Comparison of ENCODE assay signal across 28 cellular contexts in the genomic region with DNA sequence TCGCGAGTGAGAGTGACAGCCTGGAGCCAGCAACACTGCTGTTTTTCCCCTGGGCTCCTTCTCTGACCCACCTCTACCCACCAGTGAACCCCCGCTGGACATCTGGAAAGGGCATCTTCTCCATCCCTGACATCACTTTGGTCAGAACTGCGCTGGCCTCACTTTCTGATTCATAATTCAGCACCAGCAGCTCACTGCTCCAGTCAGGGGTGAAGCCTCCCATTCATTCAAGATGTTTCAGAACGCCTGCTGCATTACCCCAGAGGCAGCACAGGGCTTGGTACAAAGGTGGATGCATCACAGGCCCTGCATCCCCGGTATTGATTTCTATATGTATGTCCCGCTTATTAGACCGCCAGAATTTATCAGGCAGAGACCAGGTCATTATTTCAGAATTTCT.
"Had no signal": no experiment of that assay in that cellular context is flagged by ENCODE, and none has a peak within 500 bp of the region (broad histone marks: within the 10 kb centered on the region; RNA-seq: fewer than 3 reads in every experiment).

No MANE protein-coding gene starts in this region.

- H3K36me3 ChIP-seq: heart right ventricle, left lung, neural progenitor cell, neutrophil, ovary, tibial nerve, uterus had no signal

- H3K27ac ChIP-seq: heart right ventricle, hepatocyte, left lung, neural progenitor cell, neutrophil, ovary, skin epidermis, tibial nerve, uterus had no signal

- H3K27me3 ChIP-seq: hepatocyte, left lung, neural progenitor cell, neutrophil, ovary, tibial nerve, uterus had no signal

- ATAC-seq: heart right ventricle; left colon; left lung; natural killer cell; right cardiac atrium; sciatic nerve; stimulated activated memory B cell treated with anti-CD40 and anti-IgM and Interleukin-4, amounts not matched to agents 10 μg/mL and 1 μg/mL and 100 μg/mL, for 72 hours; stimulated activated naive CD8-positive, alpha-beta T cell treated with anti-CD3 and anti-CD28 coated beads, Interleukin-15, amount 100 ng/mL, for 72 hours had no signal

- H3K4me1 ChIP-seq: heart right ventricle, left lung, neural progenitor cell, tibial nerve, uterus had no signal

- H3K4me3 ChIP-seq: heart right ventricle, hepatocyte, left lung, lung, neural progenitor cell, ovary, skin epidermis, tibial nerve, uterus had no signal

- H3K9me3 ChIP-seq: neutrophil, ovary, uterus had no signal

- DNase-seq: heart right ventricle; kidney glomerular epithelial cell; left colon; left lung; mesendoderm; naive B cell; natural killer cell; nephron progenitor cell; occipital lobe; ovary; right cardiac atrium; stimulated activated CD4-positive, alpha-beta T cell treated with anti-CD3 and anti-CD28 coated beads, Interleukin-12 subunit alpha, Interleukin-12 subunit beta, amount 100 ng/mL, for 4 hours; stimulated activated CD4-positive, alpha-beta T cell treated with anti-CD3 and anti-CD28 coated beads, Interleukin-15, amount 100 ng/mL, for 24 hours; stimulated activated CD4-positive, alpha-beta T cell treated with anti-CD3 and anti-CD28 coated beads, Interleukin-2, amount 100 ng/mL, for 24 hours; stimulated activated CD4-positive, alpha-beta T cell treated with anti-CD3 and anti-CD28 coated beads, Interleukin-4, amount 100 ng/mL, for 4 hours; stimulated activated CD8-positive, alpha-beta memory T cell treated with anti-CD3 and anti-CD28 coated beads, Interleukin-4, amount 100 ng/mL, for 48 hours; stimulated activated naive CD4-positive, alpha-beta T cell treated with Interleukin-2 at 50 U/mL for 16 hours; stimulated activated naive CD8-positive, alpha-beta T cell treated with anti-CD3 and anti-CD28 coated beads, Interleukin-15, amount 100 ng/mL, for 72 hours; substantia nigra; uterus had no signal
